In the genomic region with DNA sequence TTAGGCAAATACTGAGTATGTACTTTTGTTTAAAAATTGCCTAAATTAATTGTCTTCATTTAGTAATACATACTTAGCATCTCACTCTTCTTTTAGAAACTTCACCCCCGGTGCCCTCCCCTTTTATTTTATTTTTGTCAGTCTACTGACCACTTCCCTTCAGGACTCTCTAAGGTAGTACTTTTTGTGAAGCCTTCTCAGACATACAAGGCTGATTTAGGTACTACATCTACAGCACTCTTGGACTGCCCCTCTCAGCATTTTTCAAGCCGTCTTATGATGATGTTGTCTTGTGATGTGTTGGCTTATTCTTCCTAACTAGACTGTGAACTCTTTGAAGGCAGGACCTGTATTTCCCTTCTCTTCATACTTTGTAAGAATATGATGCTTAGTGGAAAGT, we compare ENCODE assay signal across 12 cellular contexts. TPM values are rescaled to one million over a fixed set of nuclear protein-coding genes. Genes with fewer than 3 reads are reported as not detected.
DNase-seq lines count a peak whose midpoint lies in the region; ATAC-seq and TF ChIP-seq lines count a peak whose summit lies in the region.
"Had no signal": no experiment of that assay in that cellular context is flagged by ENCODE, and none has a peak within 500 bp of the region (broad histone marks: within the 10 kb centered on the region; RNA-seq: fewer than 3 reads in every experiment).

No MANE protein-coding gene starts in this region.

- ATAC-seq in GM19035 (IDR thresholded peaks at IDR 0.05; ENCODE audit: unreplicated experiment) (peak; percentile 84), GM21786 (IDR thresholded peaks at IDR 0.05; ENCODE audit: unreplicated experiment) (peak; percentile 79), HG03342 (IDR thresholded peaks at IDR 0.05; ENCODE audit: unreplicated experiment) (peak; percentile 81)

- no peaks in the 10 kb centered on the region for H3K27me3 Mint-ChIP-seq in Calu3 (ENCODE audit: unreplicated experiment)

- H3K4me1 Mint-ChIP-seq in Calu3 (ENCODE audit: low read depth, unreplicated experiment) = no peaks in the 10 kb centered on the region

- no peaks in the 10 kb centered on the region for H3K9me3 ChIP-seq in effector memory CD4-positive, alpha-beta T cell (ENCODE audit: control insufficient read depth, low read length)
- H3K9me3 ChIP-seq: HAP-1, transverse colon had no signal

- no peaks in the 10 kb centered on the region for H3K27me3 ChIP-seq in effector memory CD4-positive, alpha-beta T cell (replicated peaks; ENCODE audit: control insufficient read depth, insufficient read depth, low read length, poor library complexity, severe bottlenecking)
- H3K27me3 ChIP-seq: transverse colon had no signal

- no peak overlapping the region for H3K27ac Mint-ChIP-seq in Calu3 (ENCODE audit: unreplicated experiment)

- TF ChIP-seq CTCF in GM10248 (IDR thresholded peaks at IDR 0.05; ENCODE audit: control extremely low read depth, extremely low read depth, low read depth, missing control alignments) (no peak), Calu3 (IDR thresholded peaks at IDR 0.05; ENCODE audit: unreplicated experiment) (no peak)

- no peaks in the 10 kb centered on the region for H3K36me3 ChIP-seq in effector memory CD4-positive, alpha-beta T cell (ENCODE audit: control insufficient read depth, insufficient read depth, low read length)
- H3K36me3 ChIP-seq: HAP-1 had no signal

- H3K4me3 ChIP-seq in effector memory CD4-positive, alpha-beta T cell (ENCODE audit: insufficient read depth, low read depth, low read length, poor library complexity, severe bottlenecking) = no peak overlapping the region
- H3K4me3 ChIP-seq: HAP-1, transverse colon had no signal

- CTCF ChIA-PET in GM10248 (lab: Yijun Ruan, JAX) = interaction anchor here (1.4 kb wide), 1 partner anchor 19 kb away, joined by 4 read pairs; no protein-coding TSS in a partner anchor
- CTCF ChIA-PET in Calu3 (lab: Charles Lee) = no interaction called here

- no peak overlapping the region for H3K4me3 Mint-ChIP-seq in Calu3 (ENCODE audit: low read depth, unreplicated experiment)

- BruUV-seq in Calu3 (replicated peaks; lab: Mats Ljungman, UMichigan) = no TSS peak

- H3K4me1 ChIP-seq in effector memory CD4-positive, alpha-beta T cell (ENCODE audit: control insufficient read depth, insufficient read depth, low read length, poor library complexity, severe bottlenecking) = no peaks in the 10 kb centered on the region
- H3K4me1 ChIP-seq: HAP-1 had no signal

- DNase-seq in GM10248 (ENCODE audit: extremely low spot score) = peak; percentile 29
- DNase-seq in effector memory CD4-positive, alpha-beta T cell = no peak
- no peak for DNase-seq in hippocampal formation (lab: John Stamatoyannopoulos, UW)
- no peak for DNase-seq in cardiac septum (ENCODE audit: low spot score)
- DNase-seq in Calu3 = no peak
- DNase-seq: ACHN, NCI-H1105 treated with DMSO at 0.1 percent for 48 hours, transverse colon had no signal

- no peaks in the 10 kb centered on the region for H3K36me3 Mint-ChIP-seq in Calu3 (ENCODE audit: insufficient read depth, unreplicated experiment)

- H3K27ac ChIP-seq in effector memory CD4-positive, alpha-beta T cell (ENCODE audit: insufficient read depth, low read length, poor library complexity, severe bottlenecking) = no peak overlapping the region
- H3K27ac ChIP-seq: transverse colon had no signal

- POLR2A ChIA-PET in GM10248 (lab: Yijun Ruan, JAX) = no interaction called here

- intact Hi-C loops in cardiac septum (cut with DNase I) (no loop called here), Calu3 (cut with micrococcal nuclease; ENCODE audit: unreplicated experiment) (no loop called here)

- no peaks in the 10 kb centered on the region for H3K9me3 Mint-ChIP-seq in Calu3 (ENCODE audit: low read depth, unreplicated experiment)

RNA-seq across cellular contexts. Expression of gene RPS6KC1, which starts 24.7 kb away (rescaled TPM):
- 12.7 TPM for total RNA-seq in cardiac septum
- 23.5 and 24.1 TPM in 2 replicates for total RNA-seq in Calu3 (2022)
